ENCODE assay signal across 13 cellular contexts in genomic region chr1:19869453-19869852, GRCh38. TPM values are rescaled to one million over a fixed set of nuclear protein-coding genes. Genes with fewer than 3 reads are reported as not detected.
DNase-seq lines count a peak whose midpoint lies in the region; TF ChIP-seq lines count a peak whose summit lies in the region.
"Not testable (repeated sequence)": the region's sequence is repeated elsewhere in the genome, so short reads cannot be mapped to it uniquely, and the experiment has no call there.
"Had no signal": no experiment of that assay in that cellular context is flagged by ENCODE, and none has a peak within 500 bp of the region (broad histone marks: within the 10 kb centered on the region; RNA-seq: fewer than 3 reads in every experiment).

No MANE protein-coding gene starts in this region.

- H3K27ac ChIP-seq in brain microvascular endothelial cell = peak overlapping the region; percentile 28
- H3K27ac ChIP-seq in mesodermal cell (ENCODE audit: low read depth, low read length, severe bottlenecking) = peak overlapping the region; percentile 85
- peak overlapping the region; percentile 56 to 61 for H3K27ac ChIP-seq in uterus

- peaks cover 44% of the 10 kb centered on the region for H3K4me1 Mint-ChIP-seq in HFFc6 (ENCODE audit: low read depth)

- not testable (repeated sequence) for TF ChIP-seq CTCF in HFFc6 (IDR thresholded peaks at IDR 0.05); brain microvascular endothelial cell (IDR thresholded peaks at IDR 0.05; ENCODE audit: low read depth, low read length, missing control alignments); fibroblast of the aortic adventitia (IDR thresholded peaks at IDR 0.05; ENCODE audit: insufficient read depth, low read length); uterus (IDR thresholded peaks at IDR 0.05)

- not testable (repeated sequence) for H3K36me3 ChIP-seq in brain microvascular endothelial cell (replicated peaks); mesodermal cell (ENCODE audit: control insufficient read depth, insufficient read depth, low read length); uterus

- not testable (repeated sequence) for TF ChIP-seq POLR2A in uterus (IDR thresholded peaks at IDR 0.05)

- H3K4me3 Mint-ChIP-seq in HFFc6 = peak overlapping the region; percentile 4

- H3K27ac Mint-ChIP-seq in HFFc6 = peak overlapping the region; percentile 71

- H3K9me3 ChIP-seq in mesodermal cell (ENCODE audit: control insufficient read depth, low read length); uterus: not testable (repeated sequence)

- intact Hi-C loops in uterus (cut with DNase I; ENCODE audit: low total_unique reads) = not testable (repeated sequence)

- not testable (repeated sequence) for H3K27me3 Mint-ChIP-seq in HFFc6 (ENCODE audit: insufficient read depth)

- WGBS in mesodermal cell (ENCODE audit: insufficient coverage in 2 of 2), 2 experiments = 100% methylated on average over 1 of the region's 2 CpGs; no CpG with 5 or more reads in 1 of the 2 experiments

- DNase-seq in Daoy (ENCODE audit: low read depth) (peak; percentile 34), NCI-H226 (peak; percentile 61), fibroblast of the aortic adventitia (ENCODE audit: low read depth) (peak; percentile 24)
- DNase-seq in HFFc6, brain microvascular endothelial cell, uterus: not testable (repeated sequence)

- H3K4me1 ChIP-seq in mesodermal cell (ENCODE audit: control insufficient read depth, insufficient read depth, low read length, poor library complexity, severe bottlenecking) = peaks cover 26% of the 10 kb centered on the region
- H3K4me1 ChIP-seq in uterus = not testable (repeated sequence)

- not testable (repeated sequence) for H3K9me3 Mint-ChIP-seq in HFFc6

- H3K36me3 Mint-ChIP-seq in HFFc6 (ENCODE audit: low read depth) = not testable (repeated sequence)

- not testable (repeated sequence) for H3K4me3 ChIP-seq in brain microvascular endothelial cell (ENCODE audit: low read depth, low read length); fibroblast of the aortic adventitia (ENCODE audit: low read depth, low read length); mesodermal cell (ENCODE audit: extremely low read depth, insufficient read depth, low read length, poor library complexity, severe bottlenecking); uterus

- in situ Hi-C loops in brain microvascular endothelial cell (cut with HindIII; ENCODE audit: low pct_ligation_motif_present, low sequenced_read_pairs) = not testable (repeated sequence)

- not testable (repeated sequence) for H3K27me3 ChIP-seq in brain microvascular endothelial cell (replicated peaks); uterus

RNA-seq across cellular contexts. Expression of gene OTUD3, which starts 12.7 kb away (rescaled TPM):
- 4.7 and 5.0 TPM in 2 replicates for total RNA-seq in Daoy (2014; rRNA removed; shearing (Covaris generic))
- total RNA-seq in HFFc6 (2021; fragmentation: NEBNext Ultra II Directional; extraction: Animal tissue kit (Norgen Biotek cat#: 25700)) = 1 to 10 TPM; 5.4 to 8.3 (median 7.5) TPM
- 5.8 and 7.0 TPM in 2 replicates for total RNA-seq in fibroblast of the aortic adventitia (ENCODE audit: low replicate concordance)
- polyA plus RNA-seq in mesodermal cell (2013, experiment 1 of 2) = 14.4 TPM
- polyA plus RNA-seq in mesodermal cell (2013, experiment 2 of 2) = 15.2 TPM
- 10 to 100 TPM in 2 of 4 donors, 1 to 10 TPM in 2; 2.6 to 20.8 (median 10.7) TPM for total RNA-seq in uterus

RNA-seq across cellular contexts. Expression of gene PLA2G2E, which starts 54.0 kb away (rescaled TPM):
- not detected in 2 replicates for total RNA-seq in Daoy (2014; rRNA removed; shearing (Covaris generic))
- not detected for total RNA-seq in HFFc6 (2021; fragmentation: NEBNext Ultra II Directional; extraction: Animal tissue kit (Norgen Biotek cat#: 25700))
- total RNA-seq in fibroblast of the aortic adventitia (ENCODE audit: low replicate concordance) (not detected in 2 replicates), uterus (not detected)
- not detected for polyA plus RNA-seq in mesodermal cell (2013, experiment 1 of 2)
- polyA plus RNA-seq in mesodermal cell (2013, experiment 2 of 2) = not detected
- total RNA-seq: Calu3; CD4-positive, alpha-beta memory T cell; H1; H7 had no signal
- polyA plus RNA-seq: A549; BJ; CD4-positive, alpha-beta memory T cell; H1 had no signal

RNA-seq across cellular contexts. Expression of gene RNF186, which starts 54.4 kb away (rescaled TPM):
- total RNA-seq in Daoy (2014; rRNA removed; shearing (Covaris generic)) = not detected in 2 replicates
- not detected for total RNA-seq in HFFc6 (2021; fragmentation: NEBNext Ultra II Directional; extraction: Animal tissue kit (Norgen Biotek cat#: 25700))
- total RNA-seq in fibroblast of the aortic adventitia (ENCODE audit: low replicate concordance) (not detected in 2 replicates), uterus (under 1 TPM in 1 of 4 donors, not detected in 3; 0.29 TPM)
- polyA plus RNA-seq in mesodermal cell (2013, experiment 1 of 2) = not detected
- polyA plus RNA-seq in mesodermal cell (2013, experiment 2 of 2) = not detected
- total RNA-seq: Calu3; CD4-positive, alpha-beta memory T cell; H1; H7 had no signal
- polyA plus RNA-seq: A549; BJ; CD4-positive, alpha-beta memory T cell; H1 had no signal

Comparison
In these comparisons a context has a peak if more than half of its experiments do, and no peak if none do; other contexts are left out.
1. H3K27ac ChIP-seq: peak in every context shown above with its lines; median percentile 85 in mesodermal cell; 58 in uterus; 28 in brain microvascular endothelial cell.